ENCODE assay signal across 13 cellular contexts in the genomic region with DNA sequence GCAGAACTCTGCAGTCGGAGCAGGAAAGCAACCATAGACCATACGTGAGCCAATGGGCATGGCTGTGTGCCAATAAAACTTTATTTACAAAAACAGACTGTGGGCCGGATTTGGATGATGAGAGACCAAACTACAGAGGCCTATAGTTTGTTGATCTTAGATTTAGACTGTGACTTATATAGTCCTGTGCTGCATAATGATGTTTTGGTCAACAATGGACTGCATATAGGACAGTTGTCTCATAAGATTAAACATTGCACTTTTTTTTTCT.
A peak's percentile ranks its signal among the peaks of the same experiment; 100 is the strongest.
DNase-seq lines count a peak whose midpoint lies in the region; ATAC-seq and TF ChIP-seq lines count a peak whose summit lies in the region.
"Had no signal": no experiment of that assay in that cellular context is flagged by ENCODE, and none has a peak within 500 bp of the region (broad histone marks: within the 10 kb centered on the region; RNA-seq: fewer than 3 reads in every experiment).

No MANE protein-coding gene starts in this region.

- no peak overlapping the region for H3K4me3 ChIP-seq in breast epithelium
- H3K4me3 ChIP-seq in mesendoderm (ENCODE audit: low read length): no peak overlapping the region
- H3K4me3 ChIP-seq: BLaER1 treated with 17β-estradiol and CSF1 and Interleukin-3, amounts not matched to agents 10 nM and 100 nM; HAP-1 had no signal

- H3K4ac ChIP-seq in mesendoderm (ENCODE audit: low read depth, low read length): no peak overlapping the region

- no peaks in the 10 kb centered on the region for H3K9me3 Mint-ChIP-seq in activated CD4-positive, alpha-beta T cell treated with anti-CD3 and anti-CD28 coated beads for 36 hours (ENCODE audit: low read depth)
- H3K9me3 Mint-ChIP-seq: CD4-positive, CD25-positive, alpha-beta regulatory T cell had no signal

- POLR2A ChIA-PET in HEK293T (lab: Yijun Ruan, JAX): interaction anchor here (1.1 kb wide), 1 partner anchor 8 kb away, joined by 3 read pairs; no protein-coding TSS in a partner anchor
- POLR2A ChIA-PET in RWPE1 (lab: Yijun Ruan, JAX; ENCODE audit: low non-redundant PET): no interaction called here
- POLR2A ChIA-PET in activated CD4-positive, alpha-beta T cell treated with anti-CD3 and anti-CD28 coated beads for 36 hours (lab: Charles Lee): no interaction called here

- in situ Hi-C loops in GM13977 (cut with MboI; ENCODE audit: low pct_unique_long_range_greater_than_20kb, low sequenced_read_pairs, unreplicated experiment): no loop called here

- no peaks in the 10 kb centered on the region for H3K36me3 Mint-ChIP-seq in activated CD4-positive, alpha-beta T cell treated with anti-CD3 and anti-CD28 coated beads for 36 hours (ENCODE audit: low read depth)
- H3K36me3 Mint-ChIP-seq: CD4-positive, CD25-positive, alpha-beta regulatory T cell had no signal

- no peak overlapping the region for H2BK15ac ChIP-seq in mesendoderm (replicated peaks; ENCODE audit: low read depth)

- H3K27me3 ChIP-seq in breast epithelium (no peaks in the 10 kb centered on the region), mesendoderm (ENCODE audit: insufficient read depth, low read length, poor library complexity) (no peaks in the 10 kb centered on the region)
- H3K27me3 ChIP-seq: BLaER1 treated with 17β-estradiol and CSF1 and Interleukin-3, amounts not matched to agents 10 nM and 100 nM had no signal

- TF ChIP-seq CTCF in RWPE1 (conservative IDR thresholded peaks at IDR 0.05; ENCODE audit: low read depth): no peak
- no peak for TF ChIP-seq CTCF in breast epithelium (IDR thresholded peaks at IDR 0.05)
- no peak for TF ChIP-seq CTCF in GM13977 (IDR thresholded peaks at IDR 0.05; ENCODE audit: extremely low read depth, insufficient read depth, missing control alignments)

- no peak overlapping the region for H4K8ac ChIP-seq in mesendoderm (ENCODE audit: low read depth, low read length)

- no peak for TF ChIP-seq POLR2A in breast epithelium (IDR thresholded peaks at IDR 0.05)

- H3K27ac Mint-ChIP-seq in activated CD4-positive, alpha-beta T cell treated with anti-CD3 and anti-CD28 coated beads for 36 hours: no peak overlapping the region
- H3K27ac Mint-ChIP-seq: CD4-positive, CD25-positive, alpha-beta regulatory T cell had no signal

- H3K4me2 ChIP-seq in mesendoderm (ENCODE audit: low read length): no peak overlapping the region
- H3K4me2 ChIP-seq: BLaER1 treated with 17β-estradiol and CSF1 and Interleukin-3, amounts not matched to agents 10 nM and 100 nM had no signal

- H3K9ac ChIP-seq in mesendoderm (ENCODE audit: low read length): no peak overlapping the region
- H3K9ac ChIP-seq: BLaER1 treated with 17β-estradiol and CSF1 and Interleukin-3, amounts not matched to agents 10 nM and 100 nM had no signal

- H3K4me3 Mint-ChIP-seq in activated CD4-positive, alpha-beta T cell treated with anti-CD3 and anti-CD28 coated beads for 36 hours: no peak overlapping the region
- H3K4me3 Mint-ChIP-seq: CD4-positive, CD25-positive, alpha-beta regulatory T cell had no signal

- no peaks in the 10 kb centered on the region for H3K9me3 ChIP-seq in breast epithelium
- H3K9me3 ChIP-seq: BLaER1 treated with 17β-estradiol and CSF1 and Interleukin-3, amounts not matched to agents 10 nM and 100 nM; HAP-1 had no signal

- H2AK5ac ChIP-seq in mesendoderm (ENCODE audit: low read length): no peak overlapping the region

- no peak overlapping the region for H3K18ac ChIP-seq in mesendoderm (ENCODE audit: low read length)

- H4K5ac ChIP-seq in mesendoderm (ENCODE audit: low read length): no peak overlapping the region

- H3K23ac ChIP-seq in mesendoderm (ENCODE audit: low read length): no peak overlapping the region

- ATAC-seq in activated CD4-positive, alpha-beta T cell treated with anti-CD3 and anti-CD28 coated beads for 36 hours: no peak

- no peaks in the 10 kb centered on the region for H3K36me3 ChIP-seq in breast epithelium
- H3K36me3 ChIP-seq in mesendoderm (ENCODE audit: control insufficient read depth, insufficient read depth, low read length): no peaks in the 10 kb centered on the region
- H3K36me3 ChIP-seq: BLaER1 treated with 17β-estradiol and CSF1 and Interleukin-3, amounts not matched to agents 10 nM and 100 nM; HAP-1 had no signal

- no peak overlapping the region for H3K56ac ChIP-seq in mesendoderm (ENCODE audit: low read length)

- H3K79me1 ChIP-seq in mesendoderm (ENCODE audit: low read length): no peaks in the 10 kb centered on the region

- H3K27me3 Mint-ChIP-seq in activated CD4-positive, alpha-beta T cell treated with anti-CD3 and anti-CD28 coated beads for 36 hours: no peaks in the 10 kb centered on the region

- no peaks in the 10 kb centered on the region for H3K4me1 Mint-ChIP-seq in activated CD4-positive, alpha-beta T cell treated with anti-CD3 and anti-CD28 coated beads for 36 hours
- H3K4me1 Mint-ChIP-seq: CD4-positive, CD25-positive, alpha-beta regulatory T cell had no signal

- DNase-seq in HEK293T (ENCODE audit: extremely low spot score) (no peak), RWPE1 (ENCODE audit: low spot score) (no peak), breast epithelium (ENCODE audit: low spot score in 2 of 2) (peak in 1 of 2 donors; percentile 16), islet precursor cell (peak; percentile 1), substantia nigra (lab: John Stamatoyannopoulos, UW) (no peak), mesendoderm (no peak), GM13977 (ENCODE audit: low spot score) (no peak)
- DNase-seq in activated CD4-positive, alpha-beta T cell treated with anti-CD3 and anti-CD28 coated beads for 36 hours: no peak
- DNase-seq: ACHN; CD4-positive, CD25-positive, alpha-beta regulatory T cell; DMS79 had no signal

- intact Hi-C loops in breast epithelium (cut with DNase I; ENCODE audit: low total_unique reads): no loop called here
- intact Hi-C loops in activated CD4-positive, alpha-beta T cell treated with anti-CD3 and anti-CD28 coated beads for 36 hours (cut with DNase I, micrococcal nuclease): no loop called here

- CTCF ChIA-PET in HEK293T (lab: Yijun Ruan, JAX): no interaction called here
- CTCF ChIA-PET in RWPE1 (lab: Yijun Ruan, JAX): no interaction called here
- CTCF ChIA-PET in activated CD4-positive, alpha-beta T cell treated with anti-CD3 and anti-CD28 coated beads for 36 hours (lab: Charles Lee): no interaction called here

- H2BK120ac ChIP-seq in mesendoderm (ENCODE audit: low read depth, low read length): no peak overlapping the region

- no peak overlapping the region for H2BK5ac ChIP-seq in mesendoderm (ENCODE audit: low read length)

- H3K79me2 ChIP-seq in mesendoderm (ENCODE audit: control insufficient read depth, insufficient read depth, low read length): no peaks in the 10 kb centered on the region

- peak overlapping the region; percentile 95 for H3K27ac ChIP-seq in RWPE1
- H3K27ac ChIP-seq in breast epithelium: peak overlapping the region; percentile 55 to 63
- H3K27ac ChIP-seq in substantia nigra (ENCODE audit: low read depth, low read length, poor library complexity, severe bottlenecking): no peak overlapping the region
- no peak overlapping the region for H3K27ac ChIP-seq in mesendoderm (ENCODE audit: low read depth, low read length)
- H3K27ac ChIP-seq: BLaER1 treated with 17β-estradiol and CSF1 and Interleukin-3, amounts not matched to agents 10 nM and 100 nM had no signal

- H3K4me1 ChIP-seq in breast epithelium: peaks cover under 1 to 10% of the 10 kb centered on the region in 2 donors
- no peaks in the 10 kb centered on the region for H3K4me1 ChIP-seq in mesendoderm (ENCODE audit: control insufficient read depth, low read depth, low read length)
- H3K4me1 ChIP-seq: HAP-1 had no signal

- WGBS in mesendoderm (ENCODE audit: extremely low coverage, insufficient coverage, low lambda C conversion rate): no CpG with 5 or more reads among the region's 3 CpGs

TF ChIP-seq in HEK293T, 16 proteins besides CTCF, POLR2A, EP300 and RAD21:
- TF ChIP-seq ZNF384 (IDR thresholded peaks at IDR 0.05): peak; percentile 38; the same call in 1 of the 2 replicates
- no peak for TF ChIP-seq SUZ12 (IDR thresholded peaks at IDR 0.05)

Comparison
In these comparisons a context has a peak if more than half of its experiments do, and no peak if none do; other contexts are left out.
1. H3K27ac ChIP-seq: peak in RWPE1 (single experiment) and breast epithelium (2 of 2); none in substantia nigra (single experiment) and mesendoderm (single experiment).